Comparison of ENCODE assay signal across 9 cellular contexts in the genomic region with DNA sequence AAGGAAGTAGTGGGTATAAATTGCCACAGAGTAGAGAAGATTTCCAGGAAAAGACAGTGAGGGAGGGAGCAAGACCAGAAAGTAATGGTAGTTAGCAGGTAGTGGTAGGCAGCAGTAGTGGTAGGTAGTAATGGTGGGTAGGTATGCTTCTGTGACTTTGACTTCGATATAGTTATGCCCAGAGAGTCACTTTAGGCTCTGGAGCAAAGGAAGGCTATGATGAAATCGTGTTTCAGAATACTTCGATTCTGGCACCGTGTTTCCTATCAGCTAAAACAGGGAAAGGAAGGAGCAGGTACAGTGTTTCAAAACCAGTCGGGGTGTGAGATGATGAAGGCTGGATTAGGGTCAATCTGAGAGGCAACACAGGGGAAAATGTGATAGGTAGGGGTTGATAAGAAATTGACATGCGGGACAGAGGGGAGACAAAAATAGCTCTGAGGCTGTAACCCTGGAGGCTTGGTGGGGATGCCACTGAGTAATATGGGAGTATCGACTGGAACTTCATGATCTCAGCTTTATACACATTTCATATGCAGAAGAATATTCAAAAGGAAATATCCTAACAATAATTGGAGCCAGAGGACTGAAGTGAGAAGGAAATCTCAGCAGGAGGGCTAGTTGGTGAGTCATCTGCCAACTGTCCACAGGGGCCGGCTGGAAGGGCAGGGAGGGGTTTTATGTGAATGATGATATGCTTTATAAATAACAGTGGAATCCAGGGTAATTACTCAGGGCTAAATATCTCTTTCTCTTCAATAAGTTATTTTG. TPM values are rescaled to one million over a fixed set of nuclear protein-coding genes. Genes with fewer than 3 reads are reported as not detected.
DNase-seq lines count a peak whose midpoint lies in the region; ATAC-seq, FAIRE-seq and TF ChIP-seq lines count a peak whose summit lies in the region.
"Had no signal": no experiment of that assay in that cellular context is flagged by ENCODE, and none has a peak within 500 bp of the region (broad histone marks: within the 10 kb centered on the region; RNA-seq: fewer than 3 reads in every experiment).

No MANE protein-coding gene starts in this region.

- no peak for TF ChIP-seq POLR2A in NB4 (IDR thresholded peaks at IDR 0.05; ENCODE audit: extremely low read depth, insufficient read length)

- no peak overlapping the region for H3K27ac Mint-ChIP-seq in stimulated activated naive CD8-positive, alpha-beta T cell treated with anti-CD3 and anti-CD28 coated beads, Interleukin-15, amount 100 ng/mL, for 72 hours
- H3K27ac Mint-ChIP-seq: naive B cell had no signal

- H3K4me1 Mint-ChIP-seq in stimulated activated naive CD8-positive, alpha-beta T cell treated with anti-CD3 and anti-CD28 coated beads, Interleukin-15, amount 100 ng/mL, for 72 hours = no peaks in the 10 kb centered on the region
- H3K4me1 Mint-ChIP-seq: naive B cell had no signal

- DNase-seq in COLO668 (lab: John Stamatoyannopoulos, UW; ENCODE audit: unreplicated experiment) (peak; percentile 79), NB4 (ENCODE audit: low read depth) (peak; percentile 31), brain pericyte (ENCODE audit: low read depth, low spot score) (peak; percentile 55), lung microvascular endothelial cell (ENCODE audit: low read depth in 2 of 2) (peak; percentile 43 to 67), GM19239 (ENCODE audit: insufficient read length, low spot score) (no peak), NAMALWA (ENCODE audit: low spot score) (no peak)
- no peak for DNase-seq in stimulated activated naive CD8-positive, alpha-beta T cell treated with anti-CD3 and anti-CD28 coated beads, Interleukin-15, amount 100 ng/mL, for 72 hours
- DNase-seq: naive B cell had no signal

- FAIRE-seq in GM19239 (lab: Jason Lieb, UNC) = no peak

- no peak overlapping the region for H3K4me3 Mint-ChIP-seq in stimulated activated naive CD8-positive, alpha-beta T cell treated with anti-CD3 and anti-CD28 coated beads, Interleukin-15, amount 100 ng/mL, for 72 hours
- H3K4me3 Mint-ChIP-seq: naive B cell had no signal

- no peaks in the 10 kb centered on the region for H3K9me3 Mint-ChIP-seq in stimulated activated naive CD8-positive, alpha-beta T cell treated with anti-CD3 and anti-CD28 coated beads, Interleukin-15, amount 100 ng/mL, for 72 hours

- no peak for ATAC-seq in stimulated activated naive CD8-positive, alpha-beta T cell treated with anti-CD3 and anti-CD28 coated beads, Interleukin-15, amount 100 ng/mL, for 72 hours
- no peak for ATAC-seq in GM19328 (IDR thresholded peaks at IDR 0.05; ENCODE audit: unreplicated experiment)

- peaks cover 13% of the 10 kb centered on the region for H3K27me3 Mint-ChIP-seq in stimulated activated naive CD8-positive, alpha-beta T cell treated with anti-CD3 and anti-CD28 coated beads, Interleukin-15, amount 100 ng/mL, for 72 hours

- no peak for TF ChIP-seq CTCF in NB4 (IDR thresholded peaks at IDR 0.05; ENCODE audit: low read depth, low read length)

- H3K4me3 ChIP-seq in NB4 (ENCODE audit: low read depth, low read length) = no peak overlapping the region

RNA-seq across cellular contexts. Expression of a gene that starts 25.2 kb away (rescaled TPM):
- 0.60 and 1.5 TPM in 2 replicates for total RNA-seq in lung microvascular endothelial cell

Comparison
In these comparisons a context has a peak if more than half of its experiments do, and no peak if none do; other contexts are left out.
1. DNase-seq: peak in COLO668 (single experiment), NB4 (single experiment), brain pericyte (single experiment) and lung microvascular endothelial cell (2 of 2); none in GM19239 (single experiment), stimulated activated naive CD8-positive, alpha-beta T cell treated with anti-CD3 and anti-CD28 coated beads, Interleukin-15, amount 100 ng/mL, for 72 hours (0 of 2) and NAMALWA (single experiment).